8 cellular contexts compared by ENCODE assay signal in genomic region chr1:59061876-59062275, GRCh38.
DNase-seq lines count a peak whose midpoint lies in the region; ATAC-seq and TF ChIP-seq lines count a peak whose summit lies in the region.

No MANE protein-coding gene starts in this region.

- H4K20me1 ChIP-seq in OCI-LY7 (ENCODE audit: insufficient read depth, low read length), result no peaks in the 10 kb centered on the region

- no peak overlapping the region for H2AFZ ChIP-seq in OCI-LY7 (ENCODE audit: low read length)

- H3K4me1 ChIP-seq in OCI-LY7 (ENCODE audit: insufficient read depth, low read length, poor library complexity, severe bottlenecking), result no peaks in the 10 kb centered on the region

- no peak overlapping the region for H3K4me3 ChIP-seq in OCI-LY7 (ENCODE audit: low read depth, low read length, poor library complexity, severe bottlenecking)

- H3K36me3 Mint-ChIP-seq in nephron (ENCODE audit: low read depth), result no peaks in the 10 kb centered on the region
- peaks cover 4% of the 10 kb centered on the region for H3K36me3 Mint-ChIP-seq in activated CD8-positive, alpha-beta T cell treated with anti-CD3 and anti-CD28 coated beads, Interleukin-2, amount 10 ng/mL, durations not matched to agents 7 days and 5 days (ENCODE audit: low read depth)

- H3K4me3 Mint-ChIP-seq in nephron, result peak overlapping the region; percentile 52 to 84 (median 80)
- no peak overlapping the region for H3K4me3 Mint-ChIP-seq in activated CD8-positive, alpha-beta T cell treated with anti-CD3 and anti-CD28 coated beads, Interleukin-2, amount 10 ng/mL, durations not matched to agents 7 days and 5 days

- no peaks in the 10 kb centered on the region for H3K36me3 ChIP-seq in OCI-LY7 (ENCODE audit: insufficient read depth, low read length)

- BruUV-seq in OCI-LY7 (replicated peaks; lab: Mats Ljungman, UMichigan), result no TSS peak

- H3K4me1 Mint-ChIP-seq in nephron, result peaks cover 47% of the 10 kb centered on the region
- H3K4me1 Mint-ChIP-seq in activated CD8-positive, alpha-beta T cell treated with anti-CD3 and anti-CD28 coated beads, Interleukin-2, amount 10 ng/mL, durations not matched to agents 7 days and 5 days (ENCODE audit: low read depth), result peaks cover 35% of the 10 kb centered on the region

- peak; percentile 87 for DNase-seq in AG08395 (ENCODE audit: low spot score)
- DNase-seq in OCI-LY7 (ENCODE audit: low spot score), result peak; percentile 2
- peak; percentile 73 for DNase-seq in epidermal melanocyte (ENCODE audit: insufficient read length, low spot score)
- DNase-seq in activated CD8-positive, alpha-beta T cell treated with anti-CD3 and anti-CD28 coated beads, Interleukin-2, amount 10 ng/mL, durations not matched to agents 7 days and 5 days, result no peak
- no peak for DNase-seq in RWPE1 (ENCODE audit: low spot score)

- POLR2A ChIA-PET in OCI-LY7 (lab: Charles Lee), result interaction anchor here (0.8 kb wide), 1 partner anchor 22 kb away, joined by 4 read pairs; no protein-coding TSS in a partner anchor
- POLR2A ChIA-PET in activated CD8-positive, alpha-beta T cell treated with anti-CD3 and anti-CD28 coated beads, Interleukin-2, amount 10 ng/mL, durations not matched to agents 7 days and 5 days (lab: Charles Lee), result interaction anchor here (1.4 to 1.9 kb wide), 2 partner anchors 9 to 278 kb away, joined by 4 to 6 read pairs; partner anchors contain the start of gene JUN
- POLR2A ChIA-PET in RWPE1 (lab: Yijun Ruan, JAX; ENCODE audit: low non-redundant PET), result no interaction called here

- H3K9me3 ChIP-seq in OCI-LY7 (ENCODE audit: low read length), result no peaks in the 10 kb centered on the region

- intact Hi-C loops in OCI-LY7 (cut with micrococcal nuclease; ENCODE audit: unreplicated experiment), result no loop called here

- H3K9me3 Mint-ChIP-seq in nephron, result no peaks in the 10 kb centered on the region
- H3K9me3 Mint-ChIP-seq in activated CD8-positive, alpha-beta T cell treated with anti-CD3 and anti-CD28 coated beads, Interleukin-2, amount 10 ng/mL, durations not matched to agents 7 days and 5 days (ENCODE audit: insufficient read depth), result no peaks in the 10 kb centered on the region

- ATAC-seq in HG03460 (IDR thresholded peaks at IDR 0.05; ENCODE audit: unreplicated experiment), result no peak
- no peak for ATAC-seq in HG02970 (IDR thresholded peaks at IDR 0.05; ENCODE audit: low FRiP score, unreplicated experiment)
- ATAC-seq in activated CD8-positive, alpha-beta T cell treated with anti-CD3 and anti-CD28 coated beads, Interleukin-2, amount 10 ng/mL, durations not matched to agents 7 days and 5 days, result no peak

- no peak overlapping the region for H3K4me2 ChIP-seq in OCI-LY7 (ENCODE audit: low read length)

- peak overlapping the region; percentile 80 to 93 (median 89) for H3K27ac Mint-ChIP-seq in nephron
- no peak overlapping the region for H3K27ac Mint-ChIP-seq in activated CD8-positive, alpha-beta T cell treated with anti-CD3 and anti-CD28 coated beads, Interleukin-2, amount 10 ng/mL, durations not matched to agents 7 days and 5 days

- CTCF ChIA-PET in OCI-LY7 (lab: Charles Lee; ENCODE audit: unreplicated experiment), result interaction anchor here (0.6 kb wide), 1 partner anchor 49 kb away, joined by 3 read pairs; no protein-coding TSS in a partner anchor
- CTCF ChIA-PET in activated CD8-positive, alpha-beta T cell treated with anti-CD3 and anti-CD28 coated beads, Interleukin-2, amount 10 ng/mL, durations not matched to agents 7 days and 5 days (lab: Charles Lee), result interaction anchor here (0.6 to 3.5 kb wide), 4 partner anchors 9 to 228 kb away, joined by 3 to 13 read pairs (median 6); no protein-coding TSS in a partner anchor
- CTCF ChIA-PET in RWPE1 (lab: Yijun Ruan, JAX), result interaction anchor here (0.6 kb wide), 1 partner anchor 166 kb away, joined by 3 read pairs; no protein-coding TSS in a partner anchor

- no peaks in the 10 kb centered on the region for H3K79me2 ChIP-seq in OCI-LY7 (ENCODE audit: insufficient read depth, low read depth, low read length)

- TF ChIP-seq CTCF in OCI-LY7 (conservative IDR thresholded peaks at IDR 0.05; ENCODE audit: low read length), result no peak
- TF ChIP-seq CTCF in nephron (IDR thresholded peaks at IDR 0.05; ENCODE audit: unreplicated experiment in 3 of 3), result no peak
- TF ChIP-seq CTCF in RWPE1 (conservative IDR thresholded peaks at IDR 0.05; ENCODE audit: low read depth), result no peak

- peaks cover 6% of the 10 kb centered on the region for H3K27me3 Mint-ChIP-seq in nephron (ENCODE audit: low read depth)
- no peaks in the 10 kb centered on the region for H3K27me3 Mint-ChIP-seq in activated CD8-positive, alpha-beta T cell treated with anti-CD3 and anti-CD28 coated beads, Interleukin-2, amount 10 ng/mL, durations not matched to agents 7 days and 5 days (ENCODE audit: low read depth)

- H3K27ac ChIP-seq in OCI-LY7 (ENCODE audit: low read depth, low read length, poor library complexity, severe bottlenecking), result no peak overlapping the region
- H3K27ac ChIP-seq in RWPE1, result no peak overlapping the region

- no peaks in the 10 kb centered on the region for H3K9me2 ChIP-seq in OCI-LY7 (ENCODE audit: insufficient read depth, low read length)

Comparison
In these comparisons a context has a peak if more than half of its experiments do, and no peak if none do; other contexts are left out.
1. DNase-seq: peak in AG08395 (single experiment), OCI-LY7 (single experiment) and epidermal melanocyte (single experiment); none in activated CD8-positive, alpha-beta T cell treated with anti-CD3 and anti-CD28 coated beads, Interleukin-2, amount 10 ng/mL, durations not matched to agents 7 days and 5 days (single experiment) and RWPE1 (single experiment).